Comparison of ENCODE assay signal across 12 cellular contexts in genomic region chr16:89341697-89342694, GRCh38.
DNase-seq lines count a peak whose midpoint lies in the region; ATAC-seq and TF ChIP-seq lines count a peak whose summit lies in the region.
"Had no signal": no experiment of that assay in that cellular context is flagged by ENCODE, and none has a peak within 500 bp of the region (broad histone marks: within the 10 kb centered on the region; RNA-seq: fewer than 3 reads in every experiment).

No MANE protein-coding gene starts in this region.

- CTCF ChIA-PET in RWPE1 (lab: Yijun Ruan, JAX): interaction anchor here (0.6 kb wide), 1 partner anchor 152 kb away, joined by 4 read pairs; no protein-coding TSS in a partner anchor

- POLR2A ChIA-PET in RWPE1 (lab: Yijun Ruan, JAX; ENCODE audit: low non-redundant PET): interaction anchor here (0.6 kb wide), 1 partner anchor 12 kb away, joined by 4 read pairs; no protein-coding TSS in a partner anchor

- H3K4me2 ChIP-seq in GM23338 (no peak overlapping the region), osteoblast (ENCODE audit: insufficient read depth, low read length) (no peak overlapping the region)

- H3K9me3 Mint-ChIP-seq in GM23338: no peaks in the 10 kb centered on the region
- H3K9me3 Mint-ChIP-seq: endodermal cell had no signal

- H3K27ac Mint-ChIP-seq in GM23338: no peak overlapping the region

- no peak for TF ChIP-seq CTCF in GM23338 (conservative IDR thresholded peaks at IDR 0.05; ENCODE audit: low read depth in 2 of 2)
- TF ChIP-seq CTCF in RWPE1 (conservative IDR thresholded peaks at IDR 0.05; ENCODE audit: low read depth): no peak
- TF ChIP-seq CTCF in epithelial cell of esophagus (IDR thresholded peaks at IDR 0.05; ENCODE audit: insufficient read depth, low read depth, low read length, missing control alignments): no peak
- no peak for TF ChIP-seq CTCF in osteoblast (IDR thresholded peaks at IDR 0.05; ENCODE audit: extremely low read depth, low read depth, low read length)

- DNase-seq in GM23338 (ENCODE audit: low spot score) (peak; percentile 3), RWPE1 (ENCODE audit: low spot score) (no peak), epithelial cell of esophagus (ENCODE audit: low read depth) (peak; percentile 57), osteoblast (ENCODE audit: insufficient read length, low spot score, missing footprints) (peak; percentile 66), GDM1 (lab: John Stamatoyannopoulos, UW) (no peak)
- no peak for DNase-seq in effector memory CD4-positive, alpha-beta T cell
- DNase-seq: activated CD4-positive, CD25-positive, alpha-beta regulatory T cell; endodermal cell; NCI-H1436 treated with DMSO at 0.1 percent for 48 hours; stimulated activated CD4-positive, alpha-beta T cell treated with anti-CD3 and anti-CD28 coated beads, Interleukin-2, amount 100 ng/mL, for 48 hours had no signal

- H3K9me2 ChIP-seq in GM23338 (ENCODE audit: insufficient read depth): no peaks in the 10 kb centered on the region

- H3K36me3 ChIP-seq in GM23338 (ENCODE audit: insufficient read depth) (no peaks in the 10 kb centered on the region), osteoblast (ENCODE audit: insufficient read depth, low read length) (no peaks in the 10 kb centered on the region)
- no peaks in the 10 kb centered on the region for H3K36me3 ChIP-seq in effector memory CD4-positive, alpha-beta T cell (ENCODE audit: control insufficient read depth, insufficient read depth, low read length)

- peaks cover 41% of the 10 kb centered on the region for H3K4me1 ChIP-seq in GM23338 (ENCODE audit: insufficient read depth)
- H3K4me1 ChIP-seq in osteoblast (ENCODE audit: insufficient read depth, low read length): peaks cover 18% of the 10 kb centered on the region
- H3K4me1 ChIP-seq in effector memory CD4-positive, alpha-beta T cell (ENCODE audit: control insufficient read depth, insufficient read depth, low read length, poor library complexity, severe bottlenecking): peaks cover 10% of the 10 kb centered on the region

- H3K27me3 ChIP-seq in GM23338 (ENCODE audit: insufficient read depth) (no peaks in the 10 kb centered on the region), osteoblast (ENCODE audit: insufficient read depth, low read length) (no peaks in the 10 kb centered on the region)
- H3K27me3 ChIP-seq in effector memory CD4-positive, alpha-beta T cell (replicated peaks; ENCODE audit: control insufficient read depth, insufficient read depth, low read length, poor library complexity, severe bottlenecking): no peaks in the 10 kb centered on the region

- H2AFZ ChIP-seq in GM23338 (no peak overlapping the region), osteoblast (ENCODE audit: low read length) (no peak overlapping the region)

- ATAC-seq in GM23338: no peak
- no peak for ATAC-seq in GM18517 (IDR thresholded peaks at IDR 0.05; ENCODE audit: unreplicated experiment)

- H4K20me1 ChIP-seq in GM23338 (replicated peaks; ENCODE audit: insufficient read depth) (peaks cover 70% of the 10 kb centered on the region), osteoblast (ENCODE audit: insufficient read depth, low read length) (peaks cover 82% of the 10 kb centered on the region)

- peaks cover 99% of the 10 kb centered on the region for H3K79me2 ChIP-seq in GM23338 (replicated peaks; ENCODE audit: insufficient read depth)
- H3K79me2 ChIP-seq in osteoblast (ENCODE audit: insufficient read depth, low read length): peaks cover 99% of the 10 kb centered on the region

- H3F3A ChIP-seq in GM23338 (replicated peaks; ENCODE audit: low read depth): peaks cover 16% of the 10 kb centered on the region; the same call in 1 of the 2 replicates

- H3K36me3 Mint-ChIP-seq in GM23338 (ENCODE audit: low read depth): peaks cover 2% of the 10 kb centered on the region; the same call in 2 of the 3 replicates

- H3K4me1 Mint-ChIP-seq in GM23338: peaks cover 42% of the 10 kb centered on the region

- H3K4me3 Mint-ChIP-seq in GM23338: no peak overlapping the region
- H3K4me3 Mint-ChIP-seq: endodermal cell had no signal

- H3K4me3 ChIP-seq in GM23338 (no peak overlapping the region), epithelial cell of esophagus (ENCODE audit: low read length) (no peak overlapping the region), osteoblast (ENCODE audit: insufficient read depth, low read length) (no peak overlapping the region)
- no peak overlapping the region for H3K4me3 ChIP-seq in effector memory CD4-positive, alpha-beta T cell (ENCODE audit: insufficient read depth, low read depth, low read length, poor library complexity, severe bottlenecking)
- H3K4me3 ChIP-seq: SK-N-MC had no signal

- H3K27ac ChIP-seq in GM23338 (ENCODE audit: low read depth): peak overlapping the region; percentile 45; the same call in 1 of the 2 replicates
- peak overlapping the region; percentile 33 for H3K27ac ChIP-seq in RWPE1
- no peak overlapping the region for H3K27ac ChIP-seq in osteoblast (ENCODE audit: low read depth, low read length)
- H3K27ac ChIP-seq in effector memory CD4-positive, alpha-beta T cell (ENCODE audit: insufficient read depth, low read length, poor library complexity, severe bottlenecking): no peak overlapping the region

- H3K27me3 Mint-ChIP-seq in GM23338 (ENCODE audit: insufficient read depth, low read depth, poor library complexity): peaks cover 21% of the 10 kb centered on the region

- no peaks in the 10 kb centered on the region for H3K9me3 ChIP-seq in osteoblast (ENCODE audit: low read depth, low read length)
- no peaks in the 10 kb centered on the region for H3K9me3 ChIP-seq in effector memory CD4-positive, alpha-beta T cell (ENCODE audit: control insufficient read depth, low read length)

TF ChIP-seq in GM23338, 12 proteins besides CTCF, POLR2A, EP300 and RAD21 (continues in another document):
- TF ChIP-seq ZNF114 (CRISPR knock-in tag; IDR thresholded peaks at IDR 0.05) (no peak), POLR2AphosphoS5 (IDR thresholded peaks at IDR 0.05; ENCODE audit: low read depth) (no peak), JUNB (IDR thresholded peaks at IDR 0.05; ENCODE audit: unreplicated experiment) (no peak), ZNF331 (CRISPR knock-in tag; IDR thresholded peaks at IDR 0.05; ENCODE audit: low read depth) (no peak), EZH2 (IDR thresholded peaks at IDR 0.05; ENCODE audit: low read depth, unreplicated experiment) (no peak), EZH2phosphoT487 (IDR thresholded peaks at IDR 0.05; ENCODE audit: unreplicated experiment) (no peak), REST (IDR thresholded peaks at IDR 0.05; ENCODE audit: unreplicated experiment) (no peak)

Comparison
In these comparisons a context has a peak if more than half of its experiments do, and no peak if none do; other contexts are left out.
1. DNase-seq: peak in GM23338 (single experiment), epithelial cell of esophagus (single experiment) and osteoblast (single experiment); none in RWPE1 (single experiment), GDM1 (single experiment) and effector memory CD4-positive, alpha-beta T cell (0 of 3).
2. H3K27ac ChIP-seq: peak in GM23338 (single experiment) and RWPE1 (single experiment); none in osteoblast (single experiment) and effector memory CD4-positive, alpha-beta T cell (single experiment).